12 cellular contexts compared by ENCODE assay signal in genomic region chr20:34024733-34025351, GRCh38. TPM values are rescaled to one million over a fixed set of nuclear protein-coding genes. Genes with fewer than 3 reads are reported as not detected.
DNase-seq lines count a peak whose midpoint lies in the region; ATAC-seq and TF ChIP-seq lines count a peak whose summit lies in the region.
"Had no signal": no experiment of that assay in that cellular context is flagged by ENCODE, and none has a peak within 500 bp of the region (broad histone marks: within the 10 kb centered on the region; RNA-seq: fewer than 3 reads in every experiment).

No MANE protein-coding gene starts in this region.

- H3K4me1 ChIP-seq in CD8-positive, alpha-beta memory T cell (ENCODE audit: insufficient read depth, low read length): peaks cover 71% of the 10 kb centered on the region
- H3K4me1 ChIP-seq in right cardiac atrium (ENCODE audit: control insufficient read depth, insufficient read depth, low read length) (peaks cover 28% of the 10 kb centered on the region), psoas muscle (peaks cover 60% of the 10 kb centered on the region)

- peaks cover 4% of the 10 kb centered on the region for H3K36me3 ChIP-seq in CD8-positive, alpha-beta memory T cell (ENCODE audit: insufficient read depth, low read length)
- no peaks in the 10 kb centered on the region for H3K36me3 ChIP-seq in psoas muscle (ENCODE audit: insufficient read depth in 1 of 2, low read depth in 1 of 2)
- H3K36me3 ChIP-seq: thoracic aorta had no signal

- peaks cover 0 to 10% (median 5%) of the 10 kb centered on the region in 3 donors for H3K36me3 Mint-ChIP-seq in CD8-positive, alpha-beta memory T cell

- H3K4me3 ChIP-seq in CD8-positive, alpha-beta memory T cell (ENCODE audit: low read length): no peak overlapping the region
- H3K4me3 ChIP-seq in right cardiac atrium (ENCODE audit: low read length) (no peak overlapping the region), psoas muscle (no peak overlapping the region)
- H3K4me3 ChIP-seq: PC-9, skin epidermis, thoracic aorta had no signal

- intact Hi-C loops in right cardiac atrium (cut with DNase I): no loop called here
- intact Hi-C loops in psoas muscle (cut with DNase I): no loop called here

- H3K27me3 Mint-ChIP-seq in CD8-positive, alpha-beta memory T cell: peaks cover 0 to 2% of the 10 kb centered on the region in 2 donors
- H3K27me3 Mint-ChIP-seq: activated naive CD8-positive, alpha-beta T cell treated with anti-CD3 and anti-CD28 coated beads for 36 hours had no signal

- H3K27ac Mint-ChIP-seq in CD8-positive, alpha-beta memory T cell: peak overlapping the region in 6 of 8 donors; percentile 12 to 81 (median 53)
- H3K27ac Mint-ChIP-seq: activated naive CD8-positive, alpha-beta T cell treated with anti-CD3 and anti-CD28 coated beads for 36 hours; T-helper 1 cell treated with Interleukin-12 subunit alpha and Interleukin-12 subunit beta and Interleukin-4 antibody, amounts not matched to agents 30 μg/mL and 1 μg/mL, for 36 hours had no signal

- no peak for DNase-seq in CD8-positive, alpha-beta memory T cell
- DNase-seq in RWPE1 (ENCODE audit: low spot score) (no peak), right cardiac atrium (no peak), psoas muscle (no peak), activated gamma-delta T cell treated with Interleukin-2 at 50 U/mL for 16 hours (no peak), NCI-H82 treated with DMSO at 0.1 percent for 48 hours (lab: John Stamatoyannopoulos, UW; ENCODE audit: unreplicated experiment) (no peak), cortex of kidney (lab: John Stamatoyannopoulos, UW) (no peak)
- DNase-seq: activated naive CD8-positive, alpha-beta T cell treated with anti-CD3 and anti-CD28 coated beads for 36 hours; PC-9 had no signal

- ATAC-seq in right cardiac atrium (peak; percentile 16 to 37), psoas muscle (peak; percentile 57 to 74 (median 66))

- no peaks in the 10 kb centered on the region for H3K27me3 ChIP-seq in CD8-positive, alpha-beta memory T cell (ENCODE audit: insufficient read depth, low read length, poor library complexity, severe bottlenecking)
- no peaks in the 10 kb centered on the region for H3K27me3 ChIP-seq in right cardiac atrium (ENCODE audit: control insufficient read depth, insufficient read depth)
- no peaks in the 10 kb centered on the region for H3K27me3 ChIP-seq in psoas muscle (ENCODE audit: insufficient read depth in 3 of 3, low read length in 2 of 3)

- no peaks in the 10 kb centered on the region for H3K9me3 Mint-ChIP-seq in CD8-positive, alpha-beta memory T cell
- H3K9me3 Mint-ChIP-seq: activated naive CD8-positive, alpha-beta T cell treated with anti-CD3 and anti-CD28 coated beads for 36 hours; T-helper 1 cell treated with Interleukin-12 subunit alpha and Interleukin-12 subunit beta and Interleukin-4 antibody, amounts not matched to agents 30 μg/mL and 1 μg/mL, for 36 hours had no signal

- H3K4me1 Mint-ChIP-seq in CD8-positive, alpha-beta memory T cell: peaks cover 66 to 93% (median 88%) of the 10 kb centered on the region in 3 donors

- WGBS in right cardiac atrium: 12% methylated on average over 5 of the region's 5 CpGs
- WGBS in psoas muscle, 3 donors: 15 to 18% (median 16%) methylated on average over 5 of the region's 5 CpGs

- no peaks in the 10 kb centered on the region for H3K9me3 ChIP-seq in CD8-positive, alpha-beta memory T cell (ENCODE audit: low read length)
- H3K9me3 ChIP-seq in right cardiac atrium (ENCODE audit: control insufficient read depth, low read length): no peaks in the 10 kb centered on the region
- H3K9me3 ChIP-seq in psoas muscle: no peaks in the 10 kb centered on the region
- H3K9me3 ChIP-seq: thoracic aorta had no signal

- H3K4me3 Mint-ChIP-seq in CD8-positive, alpha-beta memory T cell: peak overlapping the region in 1 of 7 donors; percentile 5
- H3K4me3 Mint-ChIP-seq: activated naive CD8-positive, alpha-beta T cell treated with anti-CD3 and anti-CD28 coated beads for 36 hours; T-helper 1 cell treated with Interleukin-12 subunit alpha and Interleukin-12 subunit beta and Interleukin-4 antibody, amounts not matched to agents 30 μg/mL and 1 μg/mL, for 36 hours had no signal

- TF ChIP-seq CTCF in RWPE1 (conservative IDR thresholded peaks at IDR 0.05; ENCODE audit: low read depth) (no peak), psoas muscle (IDR thresholded peaks at IDR 0.05) (no peak)

- H3K27ac ChIP-seq in CD8-positive, alpha-beta memory T cell (ENCODE audit: low read depth, low read length): no peak overlapping the region
- H3K27ac ChIP-seq in RWPE1: peak overlapping the region; percentile 9; the same call in 1 of the 2 replicates
- H3K27ac ChIP-seq in right cardiac atrium (ENCODE audit: low read length): no peak overlapping the region
- H3K27ac ChIP-seq in psoas muscle: peak overlapping the region; percentile 77
- H3K27ac ChIP-seq: PC-9, thoracic aorta had no signal

- CTCF ChIA-PET in CD8-positive, alpha-beta memory T cell (lab: Charles Lee): interaction anchor here (1.0 to 1.3 kb wide), 4 partner anchors 9 to 59 kb away, joined by 3 read pairs; no protein-coding TSS in a partner anchor
- CTCF ChIA-PET in RWPE1 (lab: Yijun Ruan, JAX): interaction anchor here (0.6 to 1.3 kb wide), 5 partner anchors 10 to 371 kb away, joined by 3 to 7 read pairs (median 3); no protein-coding TSS in a partner anchor

- POLR2A ChIA-PET in CD8-positive, alpha-beta memory T cell (lab: Charles Lee): interaction anchor here (1.0 to 1.5 kb wide), 2 partner anchors 25 to 31 kb away, joined by 3 to 5 read pairs; partner anchors contain the start of gene RALY
- POLR2A ChIA-PET in RWPE1 (lab: Yijun Ruan, JAX; ENCODE audit: low non-redundant PET): interaction anchor here (0.6 kb wide), 1 partner anchor 11 kb away, joined by 3 read pairs; no protein-coding TSS in a partner anchor

RNA-seq across cellular contexts. Expression of gene RALY, which starts 31.1 kb away (rescaled TPM):
- 100 to 1,000 TPM; 159 to 160 TPM for total RNA-seq in CD8-positive, alpha-beta memory T cell
- polyA plus RNA-seq in CD8-positive, alpha-beta memory T cell: 230 TPM
- 100 to 1,000 TPM in 3 of 4 donors, 10 to 100 TPM in 1; 98.6 to 136 (median 110) TPM for total RNA-seq in right cardiac atrium
- polyA plus RNA-seq in right cardiac atrium: 137 TPM
- 100 to 1,000 TPM in 2 of 4 donors, 10 to 100 TPM in 2; 92.3 to 120 (median 98.8) TPM for total RNA-seq in psoas muscle
- polyA plus RNA-seq in psoas muscle: 100 to 1,000 TPM; 139 to 325 (median 151) TPM

Comparison
In these comparisons a context has a peak if more than half of its experiments do, and no peak if none do; other contexts are left out.
1. H3K27ac ChIP-seq: peak in RWPE1 (single experiment) and psoas muscle (single experiment); none in CD8-positive, alpha-beta memory T cell (single experiment) and right cardiac atrium (single experiment).